28 cellular contexts compared by ENCODE assay signal in the genomic region with DNA sequence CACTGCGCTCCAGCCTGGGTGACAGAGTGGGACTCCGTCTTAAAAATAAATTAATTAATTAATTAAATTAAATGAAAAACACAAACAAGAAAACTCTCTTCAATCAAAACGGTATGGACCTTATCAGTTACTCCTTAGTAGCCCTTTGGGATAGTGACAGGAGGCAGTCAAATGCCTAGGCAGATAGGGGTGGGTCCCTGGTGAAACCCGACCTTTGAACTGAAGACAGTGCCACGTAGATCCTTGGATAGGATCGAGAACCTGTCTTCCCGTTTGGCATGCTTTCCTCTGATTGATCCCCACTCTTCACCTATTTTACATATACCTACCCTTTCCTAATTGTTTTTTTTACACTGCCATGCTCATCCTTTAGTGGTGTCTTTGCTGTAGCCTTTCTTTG.
"Had no signal": no experiment of that assay in that cellular context is flagged by ENCODE, and none has a peak within 500 bp of the region (broad histone marks: within the 10 kb centered on the region; RNA-seq: fewer than 3 reads in every experiment).

No MANE protein-coding gene starts in this region.

- H3K4me1 ChIP-seq: testis, uterus had no signal

- H3K9me3 ChIP-seq: ovary, psoas muscle, right lobe of liver, sigmoid colon, suprapubic skin, testis, tibial artery, transverse colon, upper lobe of right lung, uterus had no signal

- H3K4me2 ChIP-seq: neural progenitor cell had no signal

- H3K4me1 Mint-ChIP-seq: stimulated activated effector memory CD8-positive, alpha-beta T cell treated with anti-CD3 and anti-CD28 coated beads, Interleukin-12 subunit alpha, Interleukin-12 subunit beta, amount 100 ng/mL, for 72 hours had no signal

- H2AFZ ChIP-seq: neural progenitor cell, parathyroid adenoma had no signal

- ATAC-seq: naive thymus-derived CD4-positive, alpha-beta T cell; natural killer cell; right cardiac atrium; right lobe of liver; stimulated activated effector memory CD8-positive, alpha-beta T cell treated with anti-CD3 and anti-CD28 coated beads, Interleukin-12 subunit alpha, Interleukin-12 subunit beta, amount 100 ng/mL, for 72 hours; stimulated activated naive CD8-positive, alpha-beta T cell treated with anti-CD3 and anti-CD28 coated beads, Interleukin-15, Interleukin-2, amounts not matched to agents 100 U/mL and 50 U/mL, for 24 hours; upper lobe of right lung had no signal

- H3K27me3 ChIP-seq: neural progenitor cell, ovary, right lobe of liver, sigmoid colon, suprapubic skin, testis, tibial artery, transverse colon, upper lobe of right lung, uterus had no signal

- H3K4me3 Mint-ChIP-seq: naive thymus-derived CD4-positive, alpha-beta T cell; natural killer cell; nephron; neural progenitor cell; stimulated activated effector memory CD8-positive, alpha-beta T cell treated with anti-CD3 and anti-CD28 coated beads, Interleukin-12 subunit alpha, Interleukin-12 subunit beta, amount 100 ng/mL, for 72 hours; type B pancreatic cell had no signal

- H3K27ac Mint-ChIP-seq: naive thymus-derived CD4-positive, alpha-beta T cell; natural killer cell; nephron; neural progenitor cell; progenitor cell of endocrine pancreas; stimulated activated effector memory CD8-positive, alpha-beta T cell treated with anti-CD3 and anti-CD28 coated beads, Interleukin-12 subunit alpha, Interleukin-12 subunit beta, amount 100 ng/mL, for 72 hours; type B pancreatic cell had no signal

- H3K36me3 Mint-ChIP-seq: naive thymus-derived CD4-positive, alpha-beta T cell; natural killer cell; neural progenitor cell; type B pancreatic cell had no signal

- H3K27ac ChIP-seq: neural progenitor cell, ovary, parathyroid adenoma, psoas muscle, right lobe of liver, sigmoid colon, suprapubic skin, testis, tibial artery, transverse colon, upper lobe of right lung, uterus had no signal

- H3K79me2 ChIP-seq: parathyroid adenoma had no signal

- H3K36me3 ChIP-seq: neural progenitor cell, ovary, right lobe of liver, sigmoid colon, suprapubic skin, tibial artery, transverse colon, upper lobe of right lung, uterus had no signal

- DNase-seq: naive thymus-derived CD4-positive, alpha-beta T cell; natural killer cell; occipital lobe; ovary; psoas muscle; right cardiac atrium; right lobe of liver; sigmoid colon; small intestine; stimulated activated CD4-positive, alpha-beta T cell treated with anti-CD3 and anti-CD28 coated beads, Interleukin-15, amount 100 ng/mL, for 24 hours; stimulated activated CD4-positive, alpha-beta T cell treated with anti-CD3 and anti-CD28 coated beads, Interleukin-2, amount 100 ng/mL, for 24 hours; stimulated activated CD4-positive, alpha-beta T cell treated with anti-CD3 and anti-CD28 coated beads, Interleukin-2, amount 100 ng/mL, for 48 hours; stimulated activated CD4-positive, alpha-beta T cell treated with anti-CD3 and anti-CD28 coated beads, Interleukin-4, amount 100 ng/mL, for 24 hours; stimulated activated naive CD4-positive, alpha-beta T cell; stimulated activated naive CD8-positive, alpha-beta T cell treated with anti-CD3 and anti-CD28 coated beads, Interleukin-15, Interleukin-2, amounts not matched to agents 100 U/mL and 50 U/mL, for 24 hours; substantia nigra; testis; tibial artery; transverse colon; upper lobe of right lung; uterus had no signal

- H3K4me3 ChIP-seq: neural progenitor cell, ovary, psoas muscle, right lobe of liver, sigmoid colon, suprapubic skin, testis, tibial artery, transverse colon, upper lobe of right lung, uterus had no signal

- H3K9me3 Mint-ChIP-seq: natural killer cell; nephron; neural progenitor cell; stimulated activated effector memory CD8-positive, alpha-beta T cell treated with anti-CD3 and anti-CD28 coated beads, Interleukin-12 subunit alpha, Interleukin-12 subunit beta, amount 100 ng/mL, for 72 hours; type B pancreatic cell had no signal

- H3K9ac ChIP-seq: neural progenitor cell, parathyroid adenoma had no signal

- H3K27me3 Mint-ChIP-seq: progenitor cell of endocrine pancreas had no signal
